In genomic region chr20:23120261-23120660, GRCh38 we compare ENCODE assay signal across 16 cellular contexts. TPM values are rescaled to one million over a fixed set of nuclear protein-coding genes. Genes with fewer than 3 reads are reported as not detected.
A peak's percentile ranks its signal among the peaks of the same experiment; 100 is the strongest.
DNase-seq lines count a peak whose midpoint lies in the region; ATAC-seq, FAIRE-seq and TF ChIP-seq lines count a peak whose summit lies in the region.
"Had no signal": no experiment of that assay in that cellular context is flagged by ENCODE, and none has a peak within 500 bp of the region (broad histone marks: within the 10 kb centered on the region; RNA-seq: fewer than 3 reads in every experiment).

No MANE protein-coding gene starts in this region.

- TF ChIP-seq CTCF in DND-41 (IDR thresholded peaks at IDR 0.05; ENCODE audit: borderline replicate concordance, extremely low read depth, low read length, poor library complexity, severe bottlenecking) (no peak), H1 (IDR thresholded peaks at IDR 0.05; ENCODE audit: control extremely low read depth in 1 of 3, insufficient read depth in 1 of 3, low read depth in 1 of 3, low read length in 3 of 3) (no peak), suprapubic skin (IDR thresholded peaks at IDR 0.05) (no peak)

- H4K8ac ChIP-seq in H1 (ENCODE audit: extremely low read depth, insufficient read depth, low read length), result no peak overlapping the region

- H3K4me1 ChIP-seq in DND-41 (ENCODE audit: insufficient read depth, low read length), result peaks cover 99% of the 10 kb centered on the region
- H3K4me1 ChIP-seq in H1 (replicated peaks in 1 of 4; ENCODE audit: control insufficient read depth in 3 of 4, insufficient read depth in 4 of 4, low read length in 3 of 4), result peaks cover 0 to under 1% (median 0%) of the 10 kb centered on the region in 4 experiments; a peak in 2 of 7 replicates
- H3K4me1 ChIP-seq in suprapubic skin, result peaks cover 65% of the 10 kb centered on the region

- H3K36me3 ChIP-seq in DND-41 (ENCODE audit: insufficient read depth, low read length), result no peaks in the 10 kb centered on the region
- H3K36me3 ChIP-seq in H1 (ENCODE audit: control insufficient read depth in 2 of 4, insufficient read depth in 4 of 4, low read length in 3 of 4), result no peaks in the 10 kb centered on the region
- no peaks in the 10 kb centered on the region for H3K36me3 ChIP-seq in suprapubic skin

- no peak overlapping the region for H2BK120ac ChIP-seq in H1 (replicated peaks; ENCODE audit: low read depth, low read length)

- H2BK12ac ChIP-seq in H1 (ENCODE audit: low read depth, low read length), result 0 out of 2 replicates have a peak overlapping the region, but pooled peaks have one; percentile 17

- no peak for ATAC-seq in DND-41 (ENCODE audit: insufficient read depth, low read depth)
- ATAC-seq in GM21447 (IDR thresholded peaks at IDR 0.05; ENCODE audit: unreplicated experiment), result no peak

- WGBS in H1 (ENCODE audit: extremely low coverage in 1 of 2, insufficient coverage in 1 of 2, insufficient read length in 1 of 2, insufficient replicate concordance in 2 of 2, low coverage in 1 of 2, low lambda C conversion rate in 2 of 2, missing lambda C conversion rate in 1 of 2), 2 experiments, result 90% methylated on average over 6 of the region's 7 CpGs; no CpG with 5 or more reads in 1 of the 2 experiments
- 96% methylated on average over 6 of the region's 7 CpGs for WGBS in suprapubic skin

- no peak overlapping the region for H2BK20ac ChIP-seq in H1 (ENCODE audit: low read length)

- H3K18ac ChIP-seq in H1 (ENCODE audit: extremely low read depth, low read length), result no peak overlapping the region

- H3K27me3 ChIP-seq in DND-41 (ENCODE audit: insufficient read depth, low read length, poor library complexity) (no peaks in the 10 kb centered on the region), H1 (replicated peaks in 1 of 4; ENCODE audit: control insufficient read depth in 3 of 4, extremely low read depth in 1 of 4, insufficient read depth in 3 of 4, low read length in 3 of 4) (no peaks in the 10 kb centered on the region), suprapubic skin (no peaks in the 10 kb centered on the region)

- no peak overlapping the region for H4K5ac ChIP-seq in H1 (ENCODE audit: insufficient read length, low read depth, low read length)

- H2AFZ ChIP-seq in DND-41 (ENCODE audit: low read depth, low read length), result 0 out of 2 replicates have a peak overlapping the region, but pooled peaks have one; percentile 70
- no peak overlapping the region for H2AFZ ChIP-seq in H1 (ENCODE audit: low read length)

- no peak overlapping the region for H3K23ac ChIP-seq in H1 (ENCODE audit: insufficient read length)

- no peak for TF ChIP-seq EP300 in H1 (IDR thresholded peaks at IDR 0.05; ENCODE audit: borderline replicate concordance in 1 of 2, low read depth in 2 of 2, low read length in 2 of 2)
- TF ChIP-seq EP300 in suprapubic skin (IDR thresholded peaks at IDR 0.05), result no peak

- TF ChIP-seq POLR2A in H1 (IDR thresholded peaks at IDR 0.05; ENCODE audit: control extremely low read depth in 1 of 2, low read depth in 2 of 2, low read length in 2 of 2) (no peak), suprapubic skin (IDR thresholded peaks at IDR 0.05) (no peak)

- CTCF ChIA-PET in H1 (lab: Charles Lee; ENCODE audit: partially characterized antibody), result interaction anchor here (1.1 kb wide), 1 partner anchor 14 kb away, joined by 3 read pairs; no protein-coding TSS in a partner anchor

- DNase-seq in DND-41 (no peak), H1 (ENCODE audit: low read depth in 1 of 2, low spot score in 2 of 2) (no peak), mesenteric fat pad (ENCODE audit: low spot score) (peak; percentile 18), suprapubic skin (ENCODE audit: low spot score in 2 of 2) (peak in 1 of 2 donors; percentile 51), NCI-H69 (lab: John Stamatoyannopoulos, UW) (no peak), NCI-H510A treated with DMSO at 0.1 percent for 48 hours (lab: John Stamatoyannopoulos, UW) (no peak)
- DNase-seq: CD4-positive, alpha-beta memory T cell; DMS79 treated with DMSO at 0.1 percent for 48 hours; HCEC 1CT; NCI-H187; NCI-H226; NCI-H526 treated with DMSO at 0.1 percent for 48 hours; SIG-M5 had no signal

- no peak for FAIRE-seq in H1 (lab: Jason Lieb, UNC)
- FAIRE-seq: G401.6, RCC 7860 had no signal

- H3K56ac ChIP-seq in H1 (replicated peaks; ENCODE audit: insufficient read length, low read depth, low read length), result no peak overlapping the region

- no peaks in the 10 kb centered on the region for H3K79me1 ChIP-seq in H1 (ENCODE audit: low read depth, low read length)

- H3K4me2 ChIP-seq in DND-41 (ENCODE audit: insufficient read depth, low read length) (peak overlapping the region; percentile 65), H1 (ENCODE audit: insufficient read depth in 1 of 2, low read depth in 2 of 2, low read length in 2 of 2) (no peak overlapping the region)

- H3K79me2 ChIP-seq in DND-41 (ENCODE audit: insufficient read depth, low read length) (peaks cover 19% of the 10 kb centered on the region), H1 (ENCODE audit: control insufficient read depth in 1 of 2, insufficient read depth in 2 of 2, low read length in 2 of 2) (no peaks in the 10 kb centered on the region)

- H4K20me1 ChIP-seq in DND-41 (ENCODE audit: insufficient read depth, low read length) (no peaks in the 10 kb centered on the region), H1 (replicated peaks in 1 of 2; ENCODE audit: control insufficient read depth in 1 of 2, insufficient read depth in 2 of 2, low read length in 2 of 2) (no peaks in the 10 kb centered on the region)

- no peak overlapping the region for H3K4ac ChIP-seq in H1 (replicated peaks; ENCODE audit: insufficient read length, low read depth, low read length)

- H2BK5ac ChIP-seq in H1 (ENCODE audit: low read depth, low read length), result no peak overlapping the region

- peak overlapping the region; percentile 94 for H3K27ac ChIP-seq in DND-41 (ENCODE audit: low read length)
- H3K27ac ChIP-seq in H1 (ENCODE audit: low read depth, low read length), result no peak overlapping the region
- peak overlapping the region; percentile 51 for H3K27ac ChIP-seq in suprapubic skin

- no peak overlapping the region for H2BK15ac ChIP-seq in H1 (ENCODE audit: low read length)

- peak overlapping the region; percentile 60 for H3K9ac ChIP-seq in DND-41 (ENCODE audit: low read depth, low read length)
- H3K9ac ChIP-seq in H1 (replicated peaks in 1 of 4; ENCODE audit: extremely low read depth in 1 of 4, low read depth in 3 of 4, low read length in 3 of 4), result no peak overlapping the region

- H3K23me2 ChIP-seq in H1 (ENCODE audit: low read depth, low read length), result no peaks in the 10 kb centered on the region; the same call in 1 of the 2 replicates

- H3K9me3 ChIP-seq in DND-41 (ENCODE audit: insufficient read depth, low read length, severe bottlenecking), result no peaks in the 10 kb centered on the region
- H3K9me3 ChIP-seq in H1 (ENCODE audit: insufficient read depth in 2 of 2, low read depth in 1 of 2, low read length in 1 of 2), result no peaks in the 10 kb centered on the region
- H3K9me3 ChIP-seq in suprapubic skin, result no peaks in the 10 kb centered on the region

- POLR2A ChIA-PET in H1 (lab: Charles Lee; ENCODE audit: partially characterized antibody), result no interaction called here

- no peak for TF ChIP-seq RAD21 in H1 (IDR thresholded peaks at IDR 0.05 in 1 of 2, conservative IDR thresholded peaks at IDR 0.05 in 1 of 2; ENCODE audit: low read depth in 2 of 2, low read length in 2 of 2)

- H3K14ac ChIP-seq in H1 (ENCODE audit: insufficient read length), result no peak overlapping the region

- no peak overlapping the region for H4K91ac ChIP-seq in H1 (replicated peaks; ENCODE audit: insufficient read length, low read length)

- peak overlapping the region in 1 of 2 experiments; percentile 51; a peak in 2 of 4 replicates for H3K4me3 ChIP-seq in DND-41 (ENCODE audit: low read depth in 1 of 2, low read length in 2 of 2)
- no peak overlapping the region for H3K4me3 ChIP-seq in H1 (ENCODE audit: extremely low read depth in 1 of 4, insufficient read depth in 2 of 4, low read depth in 3 of 4, low read length in 4 of 4)
- H3K4me3 ChIP-seq in suprapubic skin, result no peak overlapping the region

- no peak overlapping the region for H2AK5ac ChIP-seq in H1 (ENCODE audit: low read depth, low read length)

TF ChIP-seq in H1, 55 proteins besides CTCF, POLR2A, EP300 and RAD21 (continues in another document):
- TF ChIP-seq SIRT6 (IDR thresholded peaks at IDR 0.05; ENCODE audit: low read length), result no peak
- no peak for TF ChIP-seq CHD2 (IDR thresholded peaks at IDR 0.05; ENCODE audit: low read length)
- no peak for TF ChIP-seq POU5F1 (IDR thresholded peaks at IDR 0.05; ENCODE audit: low read depth, low read length)
- no peak for TF ChIP-seq GTF2F1 (IDR thresholded peaks at IDR 0.05; ENCODE audit: borderline replicate concordance, low read depth, low read length)
- no peak for TF ChIP-seq YY1 (IDR thresholded peaks at IDR 0.05; ENCODE audit: low read depth, low read length)
- TF ChIP-seq SAP30 (IDR thresholded peaks at IDR 0.05; ENCODE audit: insufficient read depth, insufficient replicate concordance, low read length), result no peak
- TF ChIP-seq KDM5A (IDR thresholded peaks at IDR 0.05; ENCODE audit: low read length), result no peak
- TF ChIP-seq SUZ12 (IDR thresholded peaks at IDR 0.05; ENCODE audit: low read length), result no peak
- TF ChIP-seq TEAD4 (IDR thresholded peaks at IDR 0.05; ENCODE audit: low read depth, low read length), result no peak
- TF ChIP-seq RXRA (IDR thresholded peaks at IDR 0.05; ENCODE audit: insufficient read depth, low read depth, low read length), result no peak
- TF ChIP-seq KDM4A (IDR thresholded peaks at IDR 0.05; ENCODE audit: low read depth, low read length, severe bottlenecking), result no peak
- TF ChIP-seq TCF12 (IDR thresholded peaks at IDR 0.05; ENCODE audit: low read depth, low read length), result no peak
- TF ChIP-seq POLR2AphosphoS5 (IDR thresholded peaks at IDR 0.05; ENCODE audit: low read depth, low read length), result no peak
- TF ChIP-seq SP4 (IDR thresholded peaks at IDR 0.05; ENCODE audit: low read length), result no peak

RNA-seq across cellular contexts. Expression of gene CD93, which starts 34.1 kb away (rescaled TPM):
- total RNA-seq in H1 (2021; fragmentation: NEBNext Ultra II Directional; extraction: Animal tissue kit (Norgen Biotek cat#: 25700)), result 0.07 TPM in 1 of 2 replicates, not detected in the other
- under 0.01 and 0.02 TPM in 2 replicates for polyA plus RNA-seq in H1 (2011; rRNA removed)
- 0.01 TPM for polyA plus RNA-seq in H1 (2011; cell fraction: cytosol; rRNA removed)
- polyA plus RNA-seq in H1 (2011; cell fraction: nucleus; rRNA removed), result 0.03 TPM
- 0.03 to 0.04 TPM (median 0.03 TPM) in 3 of 4 replicates, not detected in the other for polyA plus RNA-seq in H1 (2012, experiment 1 of 2)
- polyA plus RNA-seq in H1 (2012, experiment 2 of 2), result not detected
- 0.08 TPM for polyA plus RNA-seq in H1 (2013, experiment 1 of 2)
- polyA plus RNA-seq in H1 (2013, experiment 2 of 2), result 0.07 TPM
- polyA minus RNA-seq in H1 (2011; rRNA and poly(A)+ RNA removed), result 0.02 and 0.03 TPM in 2 replicates
- polyA minus RNA-seq in H1 (2011; cell fraction: cytosol; rRNA and poly(A)+ RNA removed), result not detected
- not detected for polyA minus RNA-seq in H1 (2011; cell fraction: nucleus; rRNA and poly(A)+ RNA removed)
- total RNA-seq in mesenteric fat pad (105 TPM), suprapubic skin (10 to 100 TPM in 3 of 4 donors, 1 to 10 TPM in 1; 8.1 to 25.1 (median 16.2) TPM)
